ENCODE assay signal across 1 cellular context in the genomic region with DNA sequence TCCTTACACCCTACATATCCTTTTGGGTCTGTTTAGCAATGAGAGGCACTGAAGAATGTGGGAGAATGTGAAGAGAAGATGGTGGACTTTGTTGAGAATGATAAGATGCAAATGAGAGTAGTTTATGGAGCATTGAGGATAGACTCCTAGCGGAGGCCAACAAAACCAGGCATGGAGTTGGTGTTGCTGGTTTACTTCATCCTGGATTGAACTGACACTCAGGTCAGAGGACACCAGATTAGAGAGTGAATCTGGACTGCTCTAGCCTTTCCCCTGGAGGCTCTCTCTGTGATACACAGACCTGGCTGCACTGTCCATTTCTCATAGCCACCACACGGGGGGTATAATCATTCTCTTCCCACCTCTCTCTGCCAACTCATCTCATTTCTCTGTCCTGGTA.
TF ChIP-seq lines count a peak whose summit lies in the region.

No MANE protein-coding gene starts in this region.

TF ChIP-seq in WTC11, 78 proteins besides CTCF, POLR2A, EP300 and RAD21:
- TF ChIP-seq GRHL2 (CRISPR knock-in tag; IDR thresholded peaks at IDR 0.05; ENCODE audit: insufficient replicate concordance, severe bottlenecking) = no peak
- TF ChIP-seq, protein P1, sequence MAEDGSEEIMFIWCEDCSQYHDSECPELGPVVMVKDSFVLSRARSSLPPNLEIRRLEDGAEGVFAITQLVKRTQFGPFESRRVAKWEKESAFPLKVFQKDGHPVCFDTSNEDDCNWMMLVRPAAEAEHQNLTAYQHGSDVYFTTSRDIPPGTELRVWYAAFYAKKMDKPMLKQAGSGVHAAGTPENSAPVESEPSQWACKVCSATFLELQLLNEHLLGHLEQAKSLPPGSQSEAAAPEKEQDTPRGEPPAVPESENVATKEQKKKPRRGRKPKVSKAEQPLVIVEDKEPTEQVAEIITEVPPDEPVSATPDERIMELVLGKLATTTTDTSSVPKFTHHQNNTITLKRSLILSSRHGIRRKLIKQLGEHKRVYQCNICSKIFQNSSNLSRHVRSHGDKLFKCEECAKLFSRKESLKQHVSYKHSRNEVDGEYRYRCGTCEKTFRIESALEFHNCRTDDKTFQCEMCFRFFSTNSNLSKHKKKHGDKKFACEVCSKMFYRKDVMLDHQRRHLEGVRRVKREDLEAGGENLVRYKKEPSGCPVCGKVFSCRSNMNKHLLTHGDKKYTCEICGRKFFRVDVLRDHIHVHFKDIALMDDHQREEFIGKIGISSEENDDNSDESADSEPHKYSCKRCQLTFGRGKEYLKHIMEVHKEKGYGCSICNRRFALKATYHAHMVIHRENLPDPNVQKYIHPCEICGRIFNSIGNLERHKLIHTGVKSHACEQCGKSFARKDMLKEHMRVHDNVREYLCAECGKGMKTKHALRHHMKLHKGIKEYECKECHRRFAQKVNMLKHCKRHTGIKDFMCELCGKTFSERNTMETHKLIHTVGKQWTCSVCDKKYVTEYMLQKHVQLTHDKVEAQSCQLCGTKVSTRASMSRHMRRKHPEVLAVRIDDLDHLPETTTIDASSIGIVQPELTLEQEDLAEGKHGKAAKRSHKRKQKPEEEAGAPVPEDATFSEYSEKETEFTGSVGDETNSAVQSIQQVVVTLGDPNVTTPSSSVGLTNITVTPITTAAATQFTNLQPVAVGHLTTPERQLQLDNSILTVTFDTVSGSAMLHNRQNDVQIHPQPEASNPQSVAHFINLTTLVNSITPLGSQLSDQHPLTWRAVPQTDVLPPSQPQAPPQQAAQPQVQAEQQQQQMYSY (CRISPR knock-in tag; IDR thresholded peaks at IDR 0.05) = peak; percentile 57; the same call in 1 of the 2 replicates
TF ChIP-seq in WTC11: peak in this region for 1.
